ENCODE assay signal across 10 cellular contexts in genomic region chr7:158586499-158587191, GRCh38. TPM values are rescaled to one million over a fixed set of nuclear protein-coding genes. Genes with fewer than 3 reads are reported as not detected.
DNase-seq lines count a peak whose midpoint lies in the region; ATAC-seq, FAIRE-seq and TF ChIP-seq lines count a peak whose summit lies in the region.
"Had no signal": no experiment of that assay in that cellular context is flagged by ENCODE, and none has a peak within 500 bp of the region (broad histone marks: within the 10 kb centered on the region; RNA-seq: fewer than 3 reads in every experiment).

No MANE protein-coding gene starts in this region.

- no peak for FAIRE-seq in kidney (lab: Jason Lieb, UNC)
- no peak for FAIRE-seq in RCC 7860 (lab: Jason Lieb, UNC)

- H3K9ac ChIP-seq in kidney (ENCODE audit: low read length in 2 of 2) = no peak overlapping the region

- intact Hi-C loops in ascending aorta (cut with DNase I) = no loop called here
- intact Hi-C loops in kidney (cut with DNase I) = no loop called here
- intact Hi-C loops in spleen (cut with DNase I; ENCODE audit: low total_unique reads) = no loop called here

- DNase-seq in NCI-H82 (lab: John Stamatoyannopoulos, UW) (peak; percentile 36), NCI-H82 treated with DMSO at 0.1 percent for 48 hours (lab: John Stamatoyannopoulos, UW; ENCODE audit: unreplicated experiment) (no peak), ascending aorta (ENCODE audit: low spot score in 2 of 2) (no peak), kidney (peak; percentile 66), spleen (peak; percentile 49), NCI-H1436 treated with DMSO at 0.1 percent for 48 hours (lab: John Stamatoyannopoulos, UW) (no peak), RCC 7860 (ENCODE audit: low spot score) (no peak)
- DNase-seq: activated CD4-positive, alpha-beta T cell treated with anti-CD3 and anti-CD28 coated beads, Interleukin-2, amount 10 ng/mL, durations not matched to agents 24 days and 14 days; activated gamma-delta T cell had no signal

- H3K4me3 ChIP-seq in ascending aorta (peak overlapping the region; percentile 39 to 71), kidney (ENCODE audit: low read length in 2 of 2) (no peak overlapping the region), spleen (peak overlapping the region in 2 of 8 donors; percentile 2 to 61)

- H3K27me3 ChIP-seq in ascending aorta = no peaks in the 10 kb centered on the region
- H3K27me3 ChIP-seq in spleen (replicated peaks in 1 of 7) = peaks cover 0 to 75% (median 49%) of the 10 kb centered on the region in 7 donors

- H3K4me1 ChIP-seq in ascending aorta = peaks cover 10 to 13% of the 10 kb centered on the region in 2 donors
- peaks cover 0 to 13% of the 10 kb centered on the region in 2 donors for H3K4me1 ChIP-seq in kidney (ENCODE audit: control insufficient read depth in 1 of 2, insufficient read depth in 1 of 2, low read depth in 1 of 2, low read length in 2 of 2)
- peaks cover 10 to 29% (median 16%) of the 10 kb centered on the region in 6 donors for H3K4me1 ChIP-seq in spleen

- H3K36me3 ChIP-seq in ascending aorta (no peaks in the 10 kb centered on the region), kidney (ENCODE audit: control insufficient read depth in 1 of 2, insufficient read depth in 2 of 2, low read length in 2 of 2) (no peaks in the 10 kb centered on the region), spleen (no peaks in the 10 kb centered on the region)

- no peak for ATAC-seq in HG03460 (IDR thresholded peaks at IDR 0.05; ENCODE audit: unreplicated experiment)

- TF ChIP-seq POLR2A in spleen (IDR thresholded peaks at IDR 0.05) = no peak

- no peaks in the 10 kb centered on the region for H3K9me3 ChIP-seq in ascending aorta
- no peaks in the 10 kb centered on the region for H3K9me3 ChIP-seq in kidney (ENCODE audit: control insufficient read depth in 1 of 2, low read length in 2 of 2)
- H3K9me3 ChIP-seq in spleen = no peaks in the 10 kb centered on the region

- H3K27ac ChIP-seq in ascending aorta = no peak overlapping the region
- H3K27ac ChIP-seq in kidney (ENCODE audit: low read depth in 2 of 2, low read length in 2 of 2) = no peak overlapping the region
- H3K27ac ChIP-seq in spleen = no peak overlapping the region

- no peak for TF ChIP-seq CTCF in ascending aorta (IDR thresholded peaks at IDR 0.05)
- no peak for TF ChIP-seq CTCF in kidney (IDR thresholded peaks at IDR 0.05; ENCODE audit: borderline replicate concordance, extremely low read depth, insufficient read depth)
- TF ChIP-seq CTCF in spleen (IDR thresholded peaks at IDR 0.05 in 8 of 11, conservative IDR thresholded peaks at IDR 0.05 in 3 of 11) = no peak

- 8 to 16% (median 9%) methylated on average over 35 to 65 of the region's 65 CpGs for WGBS in spleen, 5 donors

RNA-seq across cellular contexts. Expression of gene PTPRN2, which starts 1.0 kb away (rescaled TPM):
- total RNA-seq in ascending aorta (7.3 TPM), kidney (4.8 TPM), spleen (10 to 100 TPM in 6 of 7 donors, 1 to 10 TPM in 1; 7.9 to 22.8 (median 16.8) TPM)
- polyA plus RNA-seq in kidney (ENCODE audit: insufficient read depth, low read depth, low replicate concordance) (6.2 TPM), spleen (10 to 100 TPM in 1 of 3 donors, 1 to 10 TPM in 2; 7.0 to 19.4 (median 7.8) TPM)

Comparison
In these comparisons a context has a peak if more than half of its experiments do, and no peak if none do; other contexts are left out.
1. DNase-seq: peak in NCI-H82 (single experiment), kidney (single experiment) and spleen (single experiment); none in NCI-H82 treated with DMSO at 0.1 percent for 48 hours (single experiment), ascending aorta (0 of 2), NCI-H1436 treated with DMSO at 0.1 percent for 48 hours (single experiment) and RCC 7860 (single experiment).
2. H3K4me3 ChIP-seq: peak in ascending aorta (2 of 2); none in kidney (0 of 2).